In genomic region chr19:1839658-1840540, GRCh38 we compare ENCODE assay signal across 15 cellular contexts. TPM values are rescaled to one million over a fixed set of nuclear protein-coding genes. Genes with fewer than 3 reads are reported as not detected.
DNase-seq lines count a peak whose midpoint lies in the region; ATAC-seq and TF ChIP-seq lines count a peak whose summit lies in the region.
"Had no signal": no experiment of that assay in that cellular context is flagged by ENCODE, and none has a peak within 500 bp of the region (broad histone marks: within the 10 kb centered on the region; RNA-seq: fewer than 3 reads in every experiment).

No MANE protein-coding gene starts in this region.

- H3K14ac ChIP-seq in trophoblast cell (ENCODE audit: low read length): no peak overlapping the region

- H2BK12ac ChIP-seq in trophoblast cell (ENCODE audit: low read length): no peak overlapping the region

- no peak overlapping the region for H4K12ac ChIP-seq in trophoblast cell (ENCODE audit: low read depth, low read length)

- H3K9ac ChIP-seq in NT2/D1 (ENCODE audit: insufficient read length, low read depth) (peak overlapping the region; percentile 32), trophoblast cell (ENCODE audit: low read length) (no peak overlapping the region)

- no peak overlapping the region for H2AK5ac ChIP-seq in trophoblast cell (ENCODE audit: low read length)

- no peak for DNase-seq in CD4-positive, alpha-beta T cell
- DNase-seq in NT2/D1 (ENCODE audit: low read depth, low spot score): no peak
- DNase-seq in heart right ventricle: no peak
- no peak for DNase-seq in trophoblast cell
- no peak for DNase-seq in natural killer cell treated with Interleukin-12 subunit alpha and Interleukin-12 subunit beta and Interleukin-15 and Interleukin-18, amount 100 ng/mL, for 72 hours (ENCODE audit: low spot score)
- DNase-seq in activated naive CD4-positive, alpha-beta T cell treated with anti-CD3 and anti-CD28 coated beads, Interleukin-2, amount 10 ng/mL, durations not matched to agents 7 days and 5 days: no peak
- DNase-seq: activated CD4-positive, alpha-beta memory T cell treated with anti-CD3 and anti-CD28 coated beads for 36 hours; C1 segment of cervical spinal cord; effector CD4-positive, alpha-beta T cell; HFFc6; mesenchymal stem cell; NCI-H2029; RPMI8226 had no signal

- no peak overlapping the region for H3K4me2 ChIP-seq in trophoblast cell (ENCODE audit: low read length)

- H3K27ac Mint-ChIP-seq in CD4-positive, alpha-beta T cell: no peak overlapping the region
- H3K27ac Mint-ChIP-seq in natural killer cell treated with Interleukin-12 subunit alpha and Interleukin-12 subunit beta and Interleukin-15 and Interleukin-18, amount 100 ng/mL, for 72 hours: no peak overlapping the region
- H3K27ac Mint-ChIP-seq in activated naive CD4-positive, alpha-beta T cell treated with anti-CD3 and anti-CD28 coated beads, Interleukin-2, amount 10 ng/mL, durations not matched to agents 7 days and 5 days: no peak overlapping the region
- H3K27ac Mint-ChIP-seq: activated CD4-positive, alpha-beta memory T cell treated with anti-CD3 and anti-CD28 coated beads for 36 hours had no signal

- no peak for TF ChIP-seq CTCF in CD4-positive, alpha-beta T cell (IDR thresholded peaks at IDR 0.05)
- TF ChIP-seq CTCF in heart right ventricle (IDR thresholded peaks at IDR 0.05): no peak

- H3K27ac ChIP-seq in CD4-positive, alpha-beta T cell (ENCODE audit: low read depth, low read length): no peak overlapping the region
- H3K27ac ChIP-seq in heart right ventricle (peak overlapping the region in 9 of 10 donors; percentile 47 to 84 (median 77)), trophoblast cell (ENCODE audit: low read depth, low read length) (no peak overlapping the region)

- no peaks in the 10 kb centered on the region for H3K27me3 ChIP-seq in CD4-positive, alpha-beta T cell (ENCODE audit: control insufficient read depth, insufficient read depth, low read length)
- no peaks in the 10 kb centered on the region for H3K27me3 ChIP-seq in NT2/D1 (ENCODE audit: insufficient read depth, insufficient read length)
- H3K27me3 ChIP-seq in heart right ventricle: no peaks in the 10 kb centered on the region
- H3K27me3 ChIP-seq in trophoblast cell (ENCODE audit: insufficient read depth, low read length): no peaks in the 10 kb centered on the region

- peaks cover 10% of the 10 kb centered on the region for H3K36me3 Mint-ChIP-seq in CD4-positive, alpha-beta T cell (ENCODE audit: low read depth)
- H3K36me3 Mint-ChIP-seq in natural killer cell treated with Interleukin-12 subunit alpha and Interleukin-12 subunit beta and Interleukin-15 and Interleukin-18, amount 100 ng/mL, for 72 hours: no peaks in the 10 kb centered on the region
- H3K36me3 Mint-ChIP-seq in activated naive CD4-positive, alpha-beta T cell treated with anti-CD3 and anti-CD28 coated beads, Interleukin-2, amount 10 ng/mL, durations not matched to agents 7 days and 5 days: no peaks in the 10 kb centered on the region

- intact Hi-C loops in CD4-positive, alpha-beta T cell (cut with DNase I, micrococcal nuclease): loop anchor here in 1 of 2 experiments (1.0 kb wide), 1 partner anchor 254 kb away; no protein-coding TSS in a partner anchor
- intact Hi-C loops in heart right ventricle (cut with DNase I): no loop called here

- no peak for ATAC-seq in CD4-positive, alpha-beta T cell (ENCODE audit: poor library complexity)
- peak in 1 of 8 donors; percentile 10 for ATAC-seq in heart right ventricle
- ATAC-seq in GM21619 (IDR thresholded peaks at IDR 0.05; ENCODE audit: unreplicated experiment): no peak
- ATAC-seq in GM21367 (IDR thresholded peaks at IDR 0.05; ENCODE audit: unreplicated experiment): no peak
- ATAC-seq in natural killer cell treated with Interleukin-12 subunit alpha and Interleukin-12 subunit beta and Interleukin-15 and Interleukin-18, amount 100 ng/mL, for 72 hours: no peak

- peak overlapping the region; percentile 68 for H3K4ac ChIP-seq in trophoblast cell (ENCODE audit: low read depth, low read length)

- POLR2A ChIA-PET in CD4-positive, alpha-beta T cell (lab: Charles Lee): interaction anchor here (0.6 to 0.7 kb wide), 2 partner anchors 14 to 862 kb away, joined by 3 read pairs; no protein-coding TSS in a partner anchor

- no peak overlapping the region for H3K18ac ChIP-seq in trophoblast cell (ENCODE audit: low read length)

- H2BK5ac ChIP-seq in trophoblast cell (ENCODE audit: low read depth, low read length, poor library complexity): no peak overlapping the region

- CTCF ChIA-PET in CD4-positive, alpha-beta T cell (lab: Charles Lee): no interaction called here
- CTCF ChIA-PET in activated naive CD4-positive, alpha-beta T cell treated with anti-CD3 and anti-CD28 coated beads, Interleukin-2, amount 10 ng/mL, durations not matched to agents 7 days and 5 days (lab: Charles Lee): interaction anchor here (1.5 to 2.7 kb wide), 3 partner anchors 11 to 14 kb away, joined by 5 to 16 read pairs (median 5); no protein-coding TSS in a partner anchor

- no peak overlapping the region for H2BK120ac ChIP-seq in trophoblast cell (ENCODE audit: insufficient read depth, low read length, poor library complexity)

- H3K79me2 ChIP-seq in trophoblast cell (ENCODE audit: control insufficient read depth, insufficient read depth, low read length, poor library complexity): peaks cover 11% of the 10 kb centered on the region

- H3K27me3 Mint-ChIP-seq in CD4-positive, alpha-beta T cell: no peaks in the 10 kb centered on the region
- H3K27me3 Mint-ChIP-seq in natural killer cell treated with Interleukin-12 subunit alpha and Interleukin-12 subunit beta and Interleukin-15 and Interleukin-18, amount 100 ng/mL, for 72 hours: no peaks in the 10 kb centered on the region
- H3K27me3 Mint-ChIP-seq in activated naive CD4-positive, alpha-beta T cell treated with anti-CD3 and anti-CD28 coated beads, Interleukin-2, amount 10 ng/mL, durations not matched to agents 7 days and 5 days: no peaks in the 10 kb centered on the region
- H3K27me3 Mint-ChIP-seq: activated CD4-positive, alpha-beta memory T cell treated with anti-CD3 and anti-CD28 coated beads for 36 hours had no signal

- peaks cover 34% of the 10 kb centered on the region for H3K4me1 ChIP-seq in NT2/D1 (ENCODE audit: insufficient read depth, insufficient read length)
- H3K4me1 ChIP-seq in heart right ventricle: peaks cover 13 to 91% (median 74%) of the 10 kb centered on the region in 9 donors
- H3K4me1 ChIP-seq in trophoblast cell (ENCODE audit: control insufficient read depth in 1 of 2, insufficient read depth in 2 of 2, low read length in 2 of 2): peaks cover 11 to 13% of the 10 kb centered on the region in 2 experiments

- H2AFZ ChIP-seq in trophoblast cell (ENCODE audit: insufficient read depth, low read length, poor library complexity): peak overlapping the region; percentile 32

- no peaks in the 10 kb centered on the region for H3K9me3 ChIP-seq in CD4-positive, alpha-beta T cell (ENCODE audit: control insufficient read depth, low read length)
- no peaks in the 10 kb centered on the region for H3K9me3 ChIP-seq in NT2/D1 (ENCODE audit: insufficient read depth, low read length)
- H3K9me3 ChIP-seq in heart right ventricle: no peaks in the 10 kb centered on the region
- H3K9me3 ChIP-seq in trophoblast cell (ENCODE audit: insufficient read depth, low read depth, low read length): peaks cover under 1% of the 10 kb centered on the region

- H3K4me3 ChIP-seq in NT2/D1 (ENCODE audit: insufficient read length, low read depth) (no peak overlapping the region), heart right ventricle (peak overlapping the region in 5 of 10 donors; percentile 31 to 55 (median 49)), trophoblast cell (ENCODE audit: low read depth, low read length) (no peak overlapping the region)

- peaks cover 25% of the 10 kb centered on the region for H3K4me1 Mint-ChIP-seq in CD4-positive, alpha-beta T cell (ENCODE audit: low read depth)
- H3K4me1 Mint-ChIP-seq in natural killer cell treated with Interleukin-12 subunit alpha and Interleukin-12 subunit beta and Interleukin-15 and Interleukin-18, amount 100 ng/mL, for 72 hours (ENCODE audit: low read depth in 2 of 2): peaks cover 0 to 30% of the 10 kb centered on the region in 2 donors
- H3K4me1 Mint-ChIP-seq in activated naive CD4-positive, alpha-beta T cell treated with anti-CD3 and anti-CD28 coated beads, Interleukin-2, amount 10 ng/mL, durations not matched to agents 7 days and 5 days: peaks cover 20% of the 10 kb centered on the region

- H3K9me3 Mint-ChIP-seq in CD4-positive, alpha-beta T cell: no peaks in the 10 kb centered on the region
- no peaks in the 10 kb centered on the region for H3K9me3 Mint-ChIP-seq in natural killer cell treated with Interleukin-12 subunit alpha and Interleukin-12 subunit beta and Interleukin-15 and Interleukin-18, amount 100 ng/mL, for 72 hours
- no peaks in the 10 kb centered on the region for H3K9me3 Mint-ChIP-seq in activated naive CD4-positive, alpha-beta T cell treated with anti-CD3 and anti-CD28 coated beads, Interleukin-2, amount 10 ng/mL, durations not matched to agents 7 days and 5 days
- H3K9me3 Mint-ChIP-seq: activated CD4-positive, alpha-beta memory T cell treated with anti-CD3 and anti-CD28 coated beads for 36 hours; HFFc6 had no signal

- H3K36me3 ChIP-seq in NT2/D1 (ENCODE audit: insufficient read depth, insufficient read length, low read length) (peaks cover 59% of the 10 kb centered on the region), heart right ventricle (peaks cover 0 to 26% (median 0%) of the 10 kb centered on the region in 9 donors), trophoblast cell (ENCODE audit: control insufficient read depth in 1 of 2, insufficient read depth in 2 of 2, low read length in 2 of 2) (peaks cover 20 to 26% of the 10 kb centered on the region in 2 experiments)

- peaks cover 7% of the 10 kb centered on the region for H3K79me1 ChIP-seq in trophoblast cell (ENCODE audit: low read length)

- 60 to 67% methylated on average over 25 of the region's 25 CpGs for WGBS in heart right ventricle, 2 donors
- WGBS in trophoblast cell (ENCODE audit: extremely low coverage, insufficient coverage, insufficient read length): no CpG with 5 or more reads among the region's 25 CpGs

- H4K8ac ChIP-seq in trophoblast cell (ENCODE audit: low read depth, low read length): no peak overlapping the region

- H3K4me3 Mint-ChIP-seq in CD4-positive, alpha-beta T cell: peak overlapping the region; percentile 15
- H3K4me3 Mint-ChIP-seq in natural killer cell treated with Interleukin-12 subunit alpha and Interleukin-12 subunit beta and Interleukin-15 and Interleukin-18, amount 100 ng/mL, for 72 hours: no peak overlapping the region
- H3K4me3 Mint-ChIP-seq in activated naive CD4-positive, alpha-beta T cell treated with anti-CD3 and anti-CD28 coated beads, Interleukin-2, amount 10 ng/mL, durations not matched to agents 7 days and 5 days: no peak overlapping the region
- H3K4me3 Mint-ChIP-seq: activated CD4-positive, alpha-beta memory T cell treated with anti-CD3 and anti-CD28 coated beads for 36 hours; HFFc6 had no signal

- H3K23ac ChIP-seq in trophoblast cell (ENCODE audit: low read length): no peak overlapping the region

- no peak overlapping the region for H4K91ac ChIP-seq in trophoblast cell (ENCODE audit: low read depth, low read length)

RNA-seq across cellular contexts. Expression of gene REXO1, which starts 8.4 kb away (rescaled TPM):
- total RNA-seq in CD4-positive, alpha-beta T cell: 100 to 1,000 TPM; 106 to 114 TPM
- 10 to 100 TPM; 13.1 to 20.1 (median 16.5) TPM for total RNA-seq in heart right ventricle
- 10 to 100 TPM; 13.1 to 20.6 TPM for polyA plus RNA-seq in heart right ventricle
- polyA plus RNA-seq in trophoblast cell (2013): 24.5 and 26.8 TPM in 2 replicates
- 100 to 1,000 TPM in 1 of 2 donors, 10 to 100 TPM in 1; 69.1 to 103 TPM for total RNA-seq in natural killer cell treated with Interleukin-12 subunit alpha and Interleukin-12 subunit beta and Interleukin-15 and Interleukin-18, amount 100 ng/mL, for 72 hours

RNA-seq across cellular contexts. Expression of gene KLF16, which starts 23.5 kb away (rescaled TPM):
- total RNA-seq in CD4-positive, alpha-beta T cell: 10 to 100 TPM; 83.8 to 89.2 TPM
- total RNA-seq in heart right ventricle: 10 to 100 TPM in 4 of 10 donors, 1 to 10 TPM in 6; 5.0 to 13.4 (median 7.6) TPM
- polyA plus RNA-seq in heart right ventricle: 1 to 10 TPM; 4.0 to 8.6 TPM
- polyA plus RNA-seq in trophoblast cell (2013): 18.5 and 21.1 TPM in 2 replicates
- 10 to 100 TPM; 18.0 to 49.8 TPM for total RNA-seq in natural killer cell treated with Interleukin-12 subunit alpha and Interleukin-12 subunit beta and Interleukin-15 and Interleukin-18, amount 100 ng/mL, for 72 hours

RNA-seq across cellular contexts. Expression of gene ATP8B3, which starts 27.8 kb away (rescaled TPM):
- total RNA-seq in CD4-positive, alpha-beta T cell: 1 to 10 TPM; 2.5 to 3.2 TPM
- 1 to 10 TPM in 2 of 10 donors, under 1 TPM in 8; 0.13 to 3.4 (median 0.48) TPM for total RNA-seq in heart right ventricle
- 1 to 10 TPM in 1 of 2 donors, under 1 TPM in 1; 0.80 to 1.3 TPM for polyA plus RNA-seq in heart right ventricle
- polyA plus RNA-seq in trophoblast cell (2013): 0.94 and 0.97 TPM in 2 replicates
- total RNA-seq in natural killer cell treated with Interleukin-12 subunit alpha and Interleukin-12 subunit beta and Interleukin-15 and Interleukin-18, amount 100 ng/mL, for 72 hours: 1 to 10 TPM; 2.3 to 2.8 TPM

RNA-seq across cellular contexts. Expression of gene ABHD17A, which starts 45.4 kb away (rescaled TPM):
- total RNA-seq in CD4-positive, alpha-beta T cell: 100 to 1,000 TPM; 156 to 172 TPM
- 10 to 100 TPM; 45.1 to 68.0 (median 57.0) TPM for total RNA-seq in heart right ventricle
- 100 to 1,000 TPM in 1 of 2 donors, 10 to 100 TPM in 1; 93.6 to 185 TPM for polyA plus RNA-seq in heart right ventricle
- 55.3 and 58.0 TPM in 2 replicates for polyA plus RNA-seq in trophoblast cell (2013)
- 100 to 1,000 TPM; 127 to 132 TPM for total RNA-seq in natural killer cell treated with Interleukin-12 subunit alpha and Interleukin-12 subunit beta and Interleukin-15 and Interleukin-18, amount 100 ng/mL, for 72 hours

Comparison
In these comparisons a context has a peak if more than half of its experiments do, and no peak if none do; other contexts are left out.
1. H3K27ac ChIP-seq: peak in heart right ventricle (9 of 10); none in CD4-positive, alpha-beta T cell (single experiment) and trophoblast cell (single experiment).